Comparison of ENCODE assay signal across 25 cellular contexts in the genomic region with DNA sequence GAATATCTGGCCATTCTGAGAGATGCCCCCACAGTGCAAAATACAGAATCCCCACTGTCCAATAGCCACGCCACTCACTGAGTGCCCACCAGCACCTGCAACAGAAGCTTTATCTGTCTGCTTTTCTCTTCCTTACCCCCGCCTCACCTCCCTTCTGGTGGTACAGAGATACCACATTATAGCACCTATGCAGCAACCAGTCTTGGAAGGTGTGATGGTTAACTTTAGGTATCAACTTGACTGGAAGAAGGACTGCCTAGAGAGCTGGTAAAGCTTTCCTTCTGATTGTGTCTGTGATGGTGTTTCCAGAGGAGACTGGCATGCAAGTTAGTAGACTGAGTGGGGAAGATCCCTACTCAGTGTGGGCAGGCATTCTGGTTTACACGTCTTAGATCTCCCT.
DNase-seq lines count a peak whose midpoint lies in the region; ATAC-seq lines count a peak whose summit lies in the region.
"Had no signal": no experiment of that assay in that cellular context is flagged by ENCODE, and none has a peak within 500 bp of the region (broad histone marks: within the 10 kb centered on the region; RNA-seq: fewer than 3 reads in every experiment).

No MANE protein-coding gene starts in this region.

- H3K4me3 Mint-ChIP-seq in stimulated activated naive CD8-positive, alpha-beta T cell treated with anti-CD3 and anti-CD28 coated beads, Interleukin-15, amount 100 ng/mL, for 72 hours = no peak overlapping the region
- H3K4me3 Mint-ChIP-seq in IgD-negative memory B cell = peak overlapping the region; percentile 41 to 74 (median 64)
- H3K4me3 Mint-ChIP-seq: T-helper 1 cell treated with Interleukin-12 subunit alpha and Interleukin-12 subunit beta and Interleukin-4 antibody, amounts not matched to agents 30 μg/mL and 1 μg/mL, for 36 hours had no signal

- peaks cover 19% of the 10 kb centered on the region for H3K4me1 Mint-ChIP-seq in stimulated activated naive CD8-positive, alpha-beta T cell treated with anti-CD3 and anti-CD28 coated beads, Interleukin-15, amount 100 ng/mL, for 72 hours
- H3K4me1 Mint-ChIP-seq in IgD-negative memory B cell = peaks cover 57 to 59% (median 59%) of the 10 kb centered on the region in 3 donors

- H3K36me3 Mint-ChIP-seq in IgD-negative memory B cell = peaks cover 2% of the 10 kb centered on the region

- peak; percentile 33 for ATAC-seq in stimulated activated naive CD8-positive, alpha-beta T cell treated with anti-CD3 and anti-CD28 coated beads, Interleukin-15, amount 100 ng/mL, for 72 hours
- ATAC-seq in stimulated activated naive CD8-positive, alpha-beta T cell treated with anti-CD3 and anti-CD28 coated beads, Interleukin-15, Interleukin-2, amounts not matched to agents 100 U/mL and 50 U/mL, for 24 hours = no peak
- no peak for ATAC-seq in HG02588 (IDR thresholded peaks at IDR 0.05; ENCODE audit: unreplicated experiment)
- ATAC-seq: A549, heart right ventricle, Panc1 had no signal

- H3K9ac ChIP-seq in endocrine pancreas (ENCODE audit: control insufficient read depth, insufficient read depth, low read length) = no peak overlapping the region

- H3K9me3 ChIP-seq in endocrine pancreas (ENCODE audit: control insufficient read depth, low read length) = no peaks in the 10 kb centered on the region
- H3K9me3 ChIP-seq: A549, heart right ventricle, left lung, mucosa of descending colon, SJSA1 had no signal

- H3K4me1 ChIP-seq in endocrine pancreas (ENCODE audit: control insufficient read depth, insufficient read depth, low read length) = peaks cover 13% of the 10 kb centered on the region
- H3K4me1 ChIP-seq: A549, SJSA1 had no signal

- H3K36me3 ChIP-seq in endocrine pancreas (ENCODE audit: control insufficient read depth, insufficient read depth, low read length) = no peaks in the 10 kb centered on the region
- H3K36me3 ChIP-seq: heart right ventricle, left lung, SJSA1 had no signal

- no peak for DNase-seq in stimulated activated naive CD8-positive, alpha-beta T cell treated with anti-CD3 and anti-CD28 coated beads, Interleukin-15, amount 100 ng/mL, for 72 hours
- DNase-seq in stimulated activated naive CD8-positive, alpha-beta T cell treated with anti-CD3 and anti-CD28 coated beads, Interleukin-15, Interleukin-2, amounts not matched to agents 100 U/mL and 50 U/mL, for 24 hours = no peak
- DNase-seq in AG20443 (ENCODE audit: low spot score) (no peak), NCI-H82 (lab: John Stamatoyannopoulos, UW) (no peak), nucleus accumbens (lab: John Stamatoyannopoulos, UW) (no peak)
- DNase-seq: activated CD4-positive, alpha-beta T cell treated with anti-CD3 and anti-CD28 coated beads, Interleukin-2, amount 50 U/mL, for 4 hours; activated gamma-delta T cell; activated T-cell treated with anti-CD3 and anti-CD28 coated beads for 4 hours; amniotic stem cell; cortex of kidney; H7; heart right ventricle; left lung; mucosa of descending colon; NCI-H1694; NCI-H226; stimulated activated CD4-positive, alpha-beta T cell treated with anti-CD3 and anti-CD28 coated beads, Interleukin-4, amount 100 ng/mL, for 24 hours had no signal

- H3K9me3 Mint-ChIP-seq in stimulated activated naive CD8-positive, alpha-beta T cell treated with anti-CD3 and anti-CD28 coated beads, Interleukin-15, amount 100 ng/mL, for 72 hours = no peaks in the 10 kb centered on the region
- H3K9me3 Mint-ChIP-seq in IgD-negative memory B cell = no peaks in the 10 kb centered on the region
- H3K9me3 Mint-ChIP-seq: T-helper 1 cell treated with Interleukin-12 subunit alpha and Interleukin-12 subunit beta and Interleukin-4 antibody, amounts not matched to agents 30 μg/mL and 1 μg/mL, for 36 hours had no signal

- H3K27me3 Mint-ChIP-seq in stimulated activated naive CD8-positive, alpha-beta T cell treated with anti-CD3 and anti-CD28 coated beads, Interleukin-15, amount 100 ng/mL, for 72 hours = peaks cover 4% of the 10 kb centered on the region
- no peaks in the 10 kb centered on the region for H3K27me3 Mint-ChIP-seq in IgD-negative memory B cell

- H3K4me3 ChIP-seq in endocrine pancreas (ENCODE audit: control insufficient read depth, insufficient read depth, low read length) = peak overlapping the region; percentile 14
- H3K4me3 ChIP-seq: A549, heart right ventricle, left lung, mucosa of descending colon, SJSA1, smooth muscle cell had no signal

- H3K27me3 ChIP-seq in endocrine pancreas (ENCODE audit: control insufficient read depth, insufficient read depth, low read length) = no peaks in the 10 kb centered on the region
- H3K27me3 ChIP-seq: heart right ventricle, left lung, SJSA1 had no signal

- no peak overlapping the region for H3K27ac Mint-ChIP-seq in stimulated activated naive CD8-positive, alpha-beta T cell treated with anti-CD3 and anti-CD28 coated beads, Interleukin-15, amount 100 ng/mL, for 72 hours
- H3K27ac Mint-ChIP-seq in IgD-negative memory B cell = peak overlapping the region; percentile 26 to 86 (median 64)
- H3K27ac Mint-ChIP-seq: T-helper 1 cell treated with Interleukin-12 subunit alpha and Interleukin-12 subunit beta and Interleukin-4 antibody, amounts not matched to agents 30 μg/mL and 1 μg/mL, for 36 hours had no signal

Comparison
In these comparisons a context has a peak if more than half of its experiments do, and no peak if none do; other contexts are left out.
1. H3K27ac Mint-ChIP-seq: peak in IgD-negative memory B cell (3 of 3); none in stimulated activated naive CD8-positive, alpha-beta T cell treated with anti-CD3 and anti-CD28 coated beads, Interleukin-15, amount 100 ng/mL, for 72 hours (0 of 2).
2. H3K4me3 Mint-ChIP-seq: peak in IgD-negative memory B cell (4 of 4); none in stimulated activated naive CD8-positive, alpha-beta T cell treated with anti-CD3 and anti-CD28 coated beads, Interleukin-15, amount 100 ng/mL, for 72 hours (0 of 2).